8 cellular contexts compared by ENCODE assay signal in the genomic region with DNA sequence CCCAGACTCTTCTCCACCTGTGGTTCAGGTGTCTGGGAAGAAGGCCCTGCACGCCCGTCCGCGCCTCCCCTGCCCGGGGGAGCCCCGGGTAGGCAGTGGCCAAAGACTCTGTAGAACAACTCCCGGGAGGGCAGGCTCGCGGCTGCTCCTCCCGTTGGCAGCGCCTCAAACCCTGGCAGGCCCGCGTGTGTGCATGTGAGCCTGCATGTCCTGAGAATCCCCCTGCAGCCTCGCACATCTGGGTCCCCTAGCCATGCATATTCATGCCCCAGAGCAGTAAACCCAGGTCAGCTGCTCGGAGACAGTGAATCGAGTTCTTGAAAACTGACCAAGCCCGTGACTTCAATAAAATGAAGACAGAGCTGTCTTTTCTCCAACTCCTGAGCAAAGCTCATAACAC.
DNase-seq lines count a peak whose midpoint lies in the region; ATAC-seq and TF ChIP-seq lines count a peak whose summit lies in the region.

No MANE protein-coding gene starts in this region.

- peaks cover 10% of the 10 kb centered on the region for H3K4me1 Mint-ChIP-seq in activated naive CD4-positive, alpha-beta T cell treated with anti-CD3 and anti-CD28 coated beads, Interleukin-2, amount 10 ng/mL, durations not matched to agents 7 days and 5 days

- H3K27me3 ChIP-seq in mononuclear cell (ENCODE audit: insufficient read depth, low read length) (peaks cover 55% of the 10 kb centered on the region), upper lobe of left lung (no peaks in the 10 kb centered on the region)

- peak overlapping the region; percentile 61 for H3K4me3 Mint-ChIP-seq in activated naive CD4-positive, alpha-beta T cell treated with anti-CD3 and anti-CD28 coated beads, Interleukin-2, amount 10 ng/mL, durations not matched to agents 7 days and 5 days

- H3K27ac ChIP-seq in epithelial cell of prostate (peak overlapping the region; percentile 22), upper lobe of left lung (peak overlapping the region in 2 of 4 donors; percentile 70 to 77)

- no peaks in the 10 kb centered on the region for H3K36me3 ChIP-seq in upper lobe of left lung

- H3K27me3 Mint-ChIP-seq in activated naive CD4-positive, alpha-beta T cell treated with anti-CD3 and anti-CD28 coated beads, Interleukin-2, amount 10 ng/mL, durations not matched to agents 7 days and 5 days, result peaks cover 78% of the 10 kb centered on the region

- TF ChIP-seq EP300 in upper lobe of left lung (IDR thresholded peaks at IDR 0.05), result no peak

- TF ChIP-seq CTCF in upper lobe of left lung (IDR thresholded peaks at IDR 0.05), result no peak

- WGBS in upper lobe of left lung, 2 donors, result 15 to 28% methylated on average over 3 to 17 of the region's 17 CpGs

- no peak for TF ChIP-seq POLR2A in upper lobe of left lung (IDR thresholded peaks at IDR 0.05)

- no peaks in the 10 kb centered on the region for H3K36me3 Mint-ChIP-seq in activated naive CD4-positive, alpha-beta T cell treated with anti-CD3 and anti-CD28 coated beads, Interleukin-2, amount 10 ng/mL, durations not matched to agents 7 days and 5 days

- peak overlapping the region; percentile 30 for H3K4me3 ChIP-seq in mononuclear cell (ENCODE audit: low read length)
- H3K4me3 ChIP-seq in upper lobe of left lung, result peak overlapping the region in 3 of 4 donors; percentile 40 to 65 (median 54)

- H3K9me3 ChIP-seq in mononuclear cell (ENCODE audit: low read depth, low read length) (no peaks in the 10 kb centered on the region), upper lobe of left lung (no peaks in the 10 kb centered on the region)

- peak; percentile 46 for ATAC-seq in HG02798 (IDR thresholded peaks at IDR 0.05; ENCODE audit: poor library complexity, unreplicated experiment)
- ATAC-seq in upper lobe of left lung (ENCODE audit: low FRiP score in 2 of 2), result peak; percentile 35 to 44

- H3K27ac Mint-ChIP-seq in activated naive CD4-positive, alpha-beta T cell treated with anti-CD3 and anti-CD28 coated beads, Interleukin-2, amount 10 ng/mL, durations not matched to agents 7 days and 5 days, result no peak overlapping the region

- H3K9me3 Mint-ChIP-seq in activated naive CD4-positive, alpha-beta T cell treated with anti-CD3 and anti-CD28 coated beads, Interleukin-2, amount 10 ng/mL, durations not matched to agents 7 days and 5 days, result no peaks in the 10 kb centered on the region

- DNase-seq in activated naive CD4-positive, alpha-beta T cell treated with anti-CD3 and anti-CD28 coated beads, Interleukin-2, amount 10 ng/mL, durations not matched to agents 7 days and 5 days, result no peak
- DNase-seq in activated naive CD4-positive, alpha-beta T cell (lab: John Stamatoyannopoulos, UW), result no peak
- DNase-seq in SK-N-DZ (ENCODE audit: low spot score) (peak; percentile 48), epithelial cell of prostate (ENCODE audit: low read depth, low spot score) (no peak), upper lobe of left lung (peak; percentile 41 to 87), NOMO-1 treated with DMSO at 0.1 percent for 48 hours (lab: John Stamatoyannopoulos, UW; ENCODE audit: unreplicated experiment) (no peak)

- H3K4me1 ChIP-seq in mononuclear cell (ENCODE audit: insufficient read depth, low read length) (peaks cover 16% of the 10 kb centered on the region), upper lobe of left lung (peaks cover 7 to 17% (median 15%) of the 10 kb centered on the region in 4 donors)

- CTCF ChIA-PET in activated naive CD4-positive, alpha-beta T cell treated with anti-CD3 and anti-CD28 coated beads, Interleukin-2, amount 10 ng/mL, durations not matched to agents 7 days and 5 days (lab: Charles Lee), result interaction anchor here (0.9 kb wide), 1 partner anchor 8 kb away, joined by 3 read pairs; no protein-coding TSS in a partner anchor

Comparison
In these comparisons a context has a peak if more than half of its experiments do, and no peak if none do; other contexts are left out.
1. DNase-seq: peak in SK-N-DZ (single experiment) and upper lobe of left lung (2 of 2); none in activated naive CD4-positive, alpha-beta T cell treated with anti-CD3 and anti-CD28 coated beads, Interleukin-2, amount 10 ng/mL, durations not matched to agents 7 days and 5 days (single experiment), activated naive CD4-positive, alpha-beta T cell (0 of 4), epithelial cell of prostate (single experiment) and NOMO-1 treated with DMSO at 0.1 percent for 48 hours (single experiment).